8 cellular contexts compared by ENCODE assay signal in the genomic region with DNA sequence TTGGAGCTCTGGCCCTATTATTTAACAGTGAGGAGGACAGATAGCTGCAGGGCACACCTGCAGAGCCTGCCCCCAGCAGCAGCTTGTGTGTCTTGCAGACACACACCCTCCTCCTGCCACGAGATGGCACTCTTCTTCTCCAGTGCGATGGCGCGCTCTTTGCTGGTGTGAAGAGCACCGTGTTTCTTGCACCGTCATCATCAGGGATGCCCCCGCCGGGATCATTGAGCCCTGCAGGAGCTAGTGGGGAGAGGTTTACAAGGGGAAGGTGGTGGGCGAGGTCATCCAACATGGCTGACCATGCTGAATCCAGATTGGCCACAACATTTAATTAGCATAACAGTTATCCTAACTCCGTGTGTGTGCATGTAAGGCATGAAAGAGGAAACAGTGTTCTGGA.
DNase-seq lines count a peak whose midpoint lies in the region; ATAC-seq lines count a peak whose summit lies in the region.

No MANE protein-coding gene starts in this region.

- peak; percentile 77 for DNase-seq in ACHN
- DNase-seq in NCI-H1694 (lab: John Stamatoyannopoulos, UW) = peak; percentile 10
- DNase-seq in T-helper 22 cell (ENCODE audit: low read depth) = peak; percentile 12
- peak; percentile 82 for DNase-seq in astrocyte of the hippocampus (ENCODE audit: low read depth, low spot score)
- peak; percentile 69 for DNase-seq in iPS DF 4.7 (ENCODE audit: extremely low read depth, low spot score)
- peak; percentile 54 for DNase-seq in stimulated activated CD4-positive, alpha-beta T cell treated with anti-CD3 and anti-CD28 coated beads, Interleukin-12 subunit alpha, Interleukin-12 subunit beta, amount 100 ng/mL, for 4 hours

- peak; percentile 98 for ATAC-seq in GM18511 (IDR thresholded peaks at IDR 0.05; ENCODE audit: unreplicated experiment)
- peak; percentile 86 for ATAC-seq in HG02970 (IDR thresholded peaks at IDR 0.05; ENCODE audit: low FRiP score, unreplicated experiment)

- in situ Hi-C loops in ACHN (cut with HindIII; ENCODE audit: low pct_ligation_motif_present, low pct_unique_long_range_greater_than_20kb, low sequenced_read_pairs) = no loop called here

Comparison
In these comparisons a context has a peak if more than half of its experiments do, and no peak if none do; other contexts are left out.
1. Peak in every context shown above with its lines: DNase-seq and ATAC-seq.
2. DNase-seq: peak in every context shown above with its lines; median percentile 82 in astrocyte of the hippocampus; 77 in ACHN; 69 in iPS DF 4.7; 54 in stimulated activated CD4-positive, alpha-beta T cell treated with anti-CD3 and anti-CD28 coated beads, Interleukin-12 subunit alpha, Interleukin-12 subunit beta, amount 100 ng/mL, for 4 hours; 12 in T-helper 22 cell; 10 in NCI-H1694.